Comparison of ENCODE assay signal across 8 cellular contexts in the genomic region with DNA sequence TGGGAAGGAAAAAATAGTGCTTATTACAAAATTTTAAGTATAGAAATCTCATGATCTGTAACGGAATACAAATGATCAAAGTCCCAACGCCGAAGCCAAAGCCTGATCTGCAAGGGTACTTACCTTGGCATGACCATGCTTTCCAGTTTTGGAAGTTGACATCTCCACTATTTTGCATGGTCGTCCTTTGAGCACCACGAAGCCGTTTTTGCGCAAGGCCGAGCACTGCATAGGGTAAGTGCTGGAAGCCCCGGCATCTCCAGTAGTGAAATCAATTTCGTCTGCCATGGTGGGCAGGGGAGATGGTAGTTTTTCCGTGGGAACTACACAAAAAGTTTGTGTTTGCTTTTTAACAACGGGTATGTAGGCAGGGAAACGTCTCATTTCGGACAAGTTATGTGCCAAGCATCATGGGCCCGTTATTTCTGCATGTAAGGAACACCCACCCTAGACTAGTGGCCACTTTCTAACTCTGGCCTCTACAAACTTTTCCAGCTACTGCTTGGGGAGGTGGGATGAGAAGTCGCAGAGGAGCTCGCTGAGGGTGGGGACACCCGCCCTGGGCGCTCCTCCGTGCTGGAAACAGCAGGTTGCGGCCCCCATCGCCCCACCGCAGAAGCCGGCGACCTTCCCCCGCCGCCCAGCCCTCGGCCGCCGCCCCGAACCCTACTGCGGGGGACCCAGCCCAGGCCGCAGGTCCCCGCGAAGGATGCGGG. TPM values are rescaled to one million over a fixed set of nuclear protein-coding genes. Genes with fewer than 3 reads are reported as not detected.
DNase-seq lines count a peak whose midpoint lies in the region; ATAC-seq, FAIRE-seq and TF ChIP-seq lines count a peak whose summit lies in the region.

No MANE protein-coding gene starts in this region.

- H3K27ac Mint-ChIP-seq in T-helper 1 cell treated with Interleukin-12 subunit alpha and Interleukin-12 subunit beta and Interleukin-4 antibody, amounts not matched to agents 30 μg/mL and 1 μg/mL, for 36 hours, result no peak overlapping the region

- peaks cover 8% of the 10 kb centered on the region for H3K27me3 Mint-ChIP-seq in T-helper 1 cell treated with Interleukin-12 subunit alpha and Interleukin-12 subunit beta and Interleukin-4 antibody, amounts not matched to agents 30 μg/mL and 1 μg/mL, for 36 hours (ENCODE audit: low read depth)

- peak overlapping the region; percentile 75 for H2AFZ ChIP-seq in Loucy (ENCODE audit: low read length)
- peak overlapping the region; percentile 93 for H2AFZ ChIP-seq in keratinocyte (ENCODE audit: control insufficient read depth, low read length)

- WGBS in body of pancreas, 2 donors, result 12 to 32% methylated on average over 22 to 36 of the region's 36 CpGs
- 13 to 28% (median 15%) methylated on average over 16 to 36 of the region's 36 CpGs for WGBS in stomach, 5 donors

- peak overlapping the region; percentile 98 for H3K4me3 Mint-ChIP-seq in T-helper 1 cell treated with Interleukin-12 subunit alpha and Interleukin-12 subunit beta and Interleukin-4 antibody, amounts not matched to agents 30 μg/mL and 1 μg/mL, for 36 hours

- H4K20me1 ChIP-seq in Loucy (ENCODE audit: insufficient read depth, low read length, poor library complexity, severe bottlenecking) (peaks cover 9% of the 10 kb centered on the region), keratinocyte (ENCODE audit: control insufficient read depth, extremely low read depth, insufficient read depth, low read length) (no peaks in the 10 kb centered on the region)

- H3K9me1 ChIP-seq in keratinocyte (ENCODE audit: control insufficient read depth, extremely low read depth, insufficient read depth, low read length), result no peaks in the 10 kb centered on the region

- ATAC-seq in body of pancreas (no peak), HG03342 (IDR thresholded peaks at IDR 0.05; ENCODE audit: unreplicated experiment) (no peak), GM18867 (IDR thresholded peaks at IDR 0.05; ENCODE audit: unreplicated experiment) (no peak)

- H3K4me1 Mint-ChIP-seq in T-helper 1 cell treated with Interleukin-12 subunit alpha and Interleukin-12 subunit beta and Interleukin-4 antibody, amounts not matched to agents 30 μg/mL and 1 μg/mL, for 36 hours (ENCODE audit: low read depth), result peaks cover 18% of the 10 kb centered on the region

- H3K4me2 ChIP-seq in Loucy (ENCODE audit: low read depth, low read length, poor library complexity, severe bottlenecking) (peak overlapping the region; percentile 94), keratinocyte (ENCODE audit: control insufficient read depth, extremely low read depth, insufficient read depth, low read depth, low read length) (peak overlapping the region; percentile 96)

- H3K36me3 ChIP-seq in Loucy (ENCODE audit: insufficient read depth, low read length) (no peaks in the 10 kb centered on the region), body of pancreas (replicated peaks in 1 of 2; ENCODE audit: insufficient read depth in 1 of 2, low read depth in 2 of 2) (no peaks in the 10 kb centered on the region), keratinocyte (ENCODE audit: control insufficient read depth in 2 of 2, extremely low read depth in 1 of 2, insufficient read depth in 2 of 2, low read length in 2 of 2) (no peaks in the 10 kb centered on the region), stomach (no peaks in the 10 kb centered on the region)

- H3K27ac ChIP-seq in body of pancreas (peak overlapping the region in 3 of 4 donors; percentile 56 to 74 (median 73)), keratinocyte (ENCODE audit: control insufficient read depth, insufficient read depth, low read length) (peak overlapping the region; percentile 36), stomach (peak overlapping the region; percentile 76 to 85 (median 78))

- H3K27me3 ChIP-seq in Loucy (ENCODE audit: insufficient read depth, low read length, poor library complexity, severe bottlenecking) (no peaks in the 10 kb centered on the region), body of pancreas (no peaks in the 10 kb centered on the region), keratinocyte (ENCODE audit: control insufficient read depth, extremely low read depth, insufficient read depth, low read length) (no peaks in the 10 kb centered on the region), stomach (peaks cover 0 to 5% (median 0%) of the 10 kb centered on the region in 3 donors)

- H3K9me2 ChIP-seq in Loucy (replicated peaks; ENCODE audit: low read depth, low read length), result no peaks in the 10 kb centered on the region

- H3K4me1 ChIP-seq in Loucy (ENCODE audit: insufficient read depth, low read length, poor library complexity, severe bottlenecking) (peaks cover 32% of the 10 kb centered on the region), body of pancreas (peaks cover 14% of the 10 kb centered on the region), keratinocyte (ENCODE audit: control insufficient read depth, extremely low read depth, insufficient read depth, low read length) (peaks cover 15% of the 10 kb centered on the region), stomach (peaks cover 5 to 22% (median 14%) of the 10 kb centered on the region in 4 donors)

- no peak for TF ChIP-seq POLR2A in body of pancreas (IDR thresholded peaks at IDR 0.05)
- TF ChIP-seq POLR2A in stomach (IDR thresholded peaks at IDR 0.05), result no peak

- DNase-seq in T-helper 1 cell, result no peak
- peak in 1 of 4 donors; percentile 5 for DNase-seq in body of pancreas
- DNase-seq in keratinocyte (ENCODE audit: low read depth, low spot score), result no peak
- no peak for DNase-seq in stomach

- H3K9me3 ChIP-seq in Loucy (ENCODE audit: insufficient read depth, low read depth, low read length) (no peaks in the 10 kb centered on the region), body of pancreas (peaks cover 0 to 5% (median 0%) of the 10 kb centered on the region in 3 donors), keratinocyte (ENCODE audit: control insufficient read depth, low read depth, low read length) (peaks cover 9% of the 10 kb centered on the region), stomach (peaks cover 0 to 26% (median 20%) of the 10 kb centered on the region in 4 donors)

- H3K9ac ChIP-seq in Loucy (ENCODE audit: low read depth, low read length, poor library complexity, severe bottlenecking) (peak overlapping the region; percentile 71), keratinocyte (ENCODE audit: control insufficient read depth, extremely low read depth, insufficient read depth, low read length) (peak overlapping the region; percentile 82)

- intact Hi-C loops in body of pancreas (cut with DNase I) (no loop called here), stomach (cut with DNase I; ENCODE audit: low total_unique reads) (no loop called here)

- no peak for TF ChIP-seq EP300 in stomach (IDR thresholded peaks at IDR 0.05)

- peaks cover 24% of the 10 kb centered on the region for H3K79me2 ChIP-seq in Loucy (ENCODE audit: insufficient read depth, low read length)
- H3K79me2 ChIP-seq in keratinocyte (ENCODE audit: control insufficient read depth, insufficient read depth, low read length), result peaks cover 5% of the 10 kb centered on the region

- peaks cover 5% of the 10 kb centered on the region for H3K36me3 Mint-ChIP-seq in T-helper 1 cell treated with Interleukin-12 subunit alpha and Interleukin-12 subunit beta and Interleukin-4 antibody, amounts not matched to agents 30 μg/mL and 1 μg/mL, for 36 hours (ENCODE audit: low read depth)

- FAIRE-seq in keratinocyte (lab: Jason Lieb, UNC), result no peak

- H3K9me3 Mint-ChIP-seq in T-helper 1 cell treated with Interleukin-12 subunit alpha and Interleukin-12 subunit beta and Interleukin-4 antibody, amounts not matched to agents 30 μg/mL and 1 μg/mL, for 36 hours, result peaks cover 6% of the 10 kb centered on the region

- H3K4me3 ChIP-seq in Loucy (ENCODE audit: low read length, poor library complexity, severe bottlenecking) (peak overlapping the region; percentile 83), body of pancreas (peak overlapping the region; percentile 37 to 71), keratinocyte (ENCODE audit: control insufficient read depth in 2 of 3, extremely low read depth in 1 of 3, insufficient read depth in 2 of 3, low read depth in 1 of 3, low read length in 3 of 3) (peak overlapping the region; percentile 79 to 84 (median 80)), stomach (peak overlapping the region; percentile 59 to 79 (median 73))

- dilution Hi-C loops in keratinocyte (cut with MboI; ENCODE audit: extremely low pct_ligation_motif_present, low sequenced_read_pairs), result no loop called here

- TF ChIP-seq CTCF in Loucy (conservative IDR thresholded peaks at IDR 0.05; ENCODE audit: low read length), result no peak
- no peak for TF ChIP-seq CTCF in body of pancreas (IDR thresholded peaks at IDR 0.05)
- TF ChIP-seq CTCF in keratinocyte (optimal IDR thresholded peaks at IDR 0.05 in 1 of 3, IDR thresholded peaks at IDR 0.05 in 1 of 3, conservative IDR thresholded peaks at IDR 0.05 in 1 of 3; ENCODE audit: extremely low read depth in 1 of 3, insufficient read depth in 2 of 3, low read length in 3 of 3), result no peak
- TF ChIP-seq CTCF in stomach (IDR thresholded peaks at IDR 0.05), result no peak

- no peaks in the 10 kb centered on the region for H3F3A ChIP-seq in Loucy (ENCODE audit: low read depth)

RNA-seq across cellular contexts. Expression of a gene that starts 0.8 kb away (rescaled TPM):
- total RNA-seq in body of pancreas, result 1 to 10 TPM in 1 of 2 donors, under 1 TPM in 1; 0.99 to 1.8 TPM
- 5.6 to 19.2 TPM (median 14.1 TPM) in 3 replicates for polyA plus RNA-seq in keratinocyte
- polyA plus RNA-seq in keratinocyte (2011; ENCODE audit: low read depth), result 12.5 TPM
- 7.8 and 17.3 TPM in 2 replicates for polyA plus RNA-seq in keratinocyte (2011; cell fraction: cytosol; rRNA removed)
- 6.9 and 7.9 TPM in 2 replicates for polyA plus RNA-seq in keratinocyte (2011; cell fraction: nucleus; rRNA removed)
- 16.1 and 18.7 TPM in 2 replicates for polyA plus RNA-seq in keratinocyte (2012; ENCODE audit: low replicate concordance)
- 10.1 to 16.7 TPM (median 15.2 TPM) in 3 replicates for polyA minus RNA-seq in keratinocyte
- 6.3 TPM for polyA minus RNA-seq in keratinocyte (2011; cell fraction: cytosol; rRNA and poly(A)+ RNA removed)
- 2.1 and 5.4 TPM in 2 replicates for polyA minus RNA-seq in keratinocyte (2011; cell fraction: nucleus; rRNA and poly(A)+ RNA removed)
- total RNA-seq in stomach, result 10 to 100 TPM in 1 of 5 donors, 1 to 10 TPM in 4; 2.9 to 27.2 (median 7.2) TPM
- polyA plus RNA-seq in stomach, result 1 to 10 TPM; 1.5 to 5.4 (median 4.1) TPM

RNA-seq across cellular contexts. Expression of a gene that starts 37.7 kb away (rescaled TPM):
- 10 to 100 TPM; 26.0 to 61.2 TPM for total RNA-seq in body of pancreas
- polyA plus RNA-seq in keratinocyte, result 103 to 277 TPM (median 241 TPM) in 3 replicates
- 197 TPM for polyA plus RNA-seq in keratinocyte (2011; ENCODE audit: low read depth)
- polyA plus RNA-seq in keratinocyte (2011; cell fraction: cytosol; rRNA removed), result 174 and 248 TPM in 2 replicates
- polyA plus RNA-seq in keratinocyte (2011; cell fraction: nucleus; rRNA removed), result 38.4 and 78.5 TPM in 2 replicates
- polyA plus RNA-seq in keratinocyte (2012; ENCODE audit: low replicate concordance), result 173 and 259 TPM in 2 replicates
- 1.2 to 16.1 TPM (median 8.1 TPM) in 3 replicates for polyA minus RNA-seq in keratinocyte
- 28.2 TPM for polyA minus RNA-seq in keratinocyte (2011; cell fraction: cytosol; rRNA and poly(A)+ RNA removed)
- polyA minus RNA-seq in keratinocyte (2011; cell fraction: nucleus; rRNA and poly(A)+ RNA removed), result 1.9 and 3.9 TPM in 2 replicates
- total RNA-seq in stomach, result 10 to 100 TPM in 4 of 5 donors, not detected in 1; 22.2 to 57.8 (median 30.5) TPM
- polyA plus RNA-seq in stomach, result 100 to 1,000 TPM; 124 to 162 (median 156) TPM
